In the genomic region with DNA sequence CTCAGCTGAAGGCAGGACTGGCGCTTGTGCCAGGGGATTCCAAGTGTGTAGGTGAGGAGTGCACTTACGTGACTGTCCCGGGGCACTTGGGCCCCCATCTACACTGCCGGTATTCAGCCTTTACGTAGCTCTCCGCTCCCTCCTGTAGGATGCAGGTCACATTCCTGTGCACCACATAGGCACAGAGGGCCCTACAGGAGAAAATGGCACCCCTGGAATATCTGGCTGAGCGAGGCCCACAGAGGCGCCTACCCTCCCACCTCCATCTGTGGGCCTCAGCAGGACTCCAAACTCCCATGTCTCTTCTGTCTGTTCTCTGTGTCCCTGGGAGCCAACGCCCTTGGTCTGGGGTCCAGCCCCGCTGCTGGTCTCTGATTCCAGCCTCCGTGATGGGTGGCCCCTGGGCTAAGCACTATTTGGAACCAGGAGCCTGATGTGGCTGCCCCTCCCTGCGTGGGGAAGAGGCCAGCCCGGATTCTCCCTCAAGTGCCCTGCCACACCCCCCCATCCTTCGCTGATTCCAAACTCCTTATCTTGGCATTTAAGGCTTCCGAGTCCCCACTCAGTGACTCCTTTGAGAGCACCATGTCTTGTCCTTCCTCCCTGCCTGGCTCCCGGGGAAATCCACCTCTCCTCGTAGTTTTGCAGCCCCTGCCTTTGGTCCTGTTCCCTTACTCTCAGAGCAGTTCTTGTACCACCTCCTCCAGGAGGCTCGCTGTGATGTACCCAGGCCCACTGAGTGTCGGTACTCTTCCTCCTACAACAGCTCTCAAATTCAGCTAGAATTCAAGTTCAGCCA, we compare ENCODE assay signal across 1 cellular context.
TF ChIP-seq lines count a peak whose summit lies in the region.

No MANE protein-coding gene starts in this region.

TF ChIP-seq in HepG2, 621 proteins besides CTCF, POLR2A, EP300 and RAD21:
- no peak for TF ChIP-seq ERF (CRISPR knock-in tag; IDR thresholded peaks at IDR 0.05)
- TF ChIP-seq, protein P1, sequence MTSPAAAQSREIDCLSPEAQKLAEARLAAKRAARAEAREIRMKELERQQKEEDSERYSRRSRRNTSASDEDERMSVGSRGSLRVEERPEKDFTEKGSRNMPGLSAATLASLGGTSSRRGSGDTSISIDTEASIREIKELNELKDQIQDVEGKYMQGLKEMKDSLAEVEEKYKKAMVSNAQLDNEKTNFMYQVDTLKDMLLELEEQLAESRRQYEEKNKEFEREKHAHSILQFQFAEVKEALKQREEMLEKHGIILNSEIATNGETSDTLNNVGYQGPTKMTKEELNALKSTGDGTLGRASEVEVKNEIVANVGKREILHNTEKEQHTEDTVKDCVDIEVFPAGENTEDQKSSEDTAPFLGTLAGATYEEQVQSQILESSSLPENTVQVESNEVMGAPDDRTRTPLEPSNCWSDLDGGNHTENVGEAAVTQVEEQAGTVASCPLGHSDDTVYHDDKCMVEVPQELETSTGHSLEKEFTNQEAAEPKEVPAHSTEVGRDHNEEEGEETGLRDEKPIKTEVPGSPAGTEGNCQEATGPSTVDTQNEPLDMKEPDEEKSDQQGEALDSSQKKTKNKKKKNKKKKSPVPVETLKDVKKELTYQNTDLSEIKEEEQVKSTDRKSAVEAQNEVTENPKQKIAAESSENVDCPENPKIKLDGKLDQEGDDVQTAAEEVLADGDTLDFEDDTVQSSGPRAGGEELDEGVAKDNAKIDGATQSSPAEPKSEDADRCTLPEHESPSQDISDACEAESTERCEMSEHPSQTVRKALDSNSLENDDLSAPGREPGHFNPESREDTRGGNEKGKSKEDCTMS (CRISPR knock-in tag; conservative IDR thresholded peaks at IDR 0.05): no peak
- TF ChIP-seq KDM6A (CRISPR knock-in tag; IDR thresholded peaks at IDR 0.05; ENCODE audit: low read depth): no peak
- no peak for TF ChIP-seq MXD4 (CRISPR knock-in tag; IDR thresholded peaks at IDR 0.05)
- no peak for TF ChIP-seq BCLAF1 (IDR thresholded peaks at IDR 0.05)
- TF ChIP-seq, protein P2, sequence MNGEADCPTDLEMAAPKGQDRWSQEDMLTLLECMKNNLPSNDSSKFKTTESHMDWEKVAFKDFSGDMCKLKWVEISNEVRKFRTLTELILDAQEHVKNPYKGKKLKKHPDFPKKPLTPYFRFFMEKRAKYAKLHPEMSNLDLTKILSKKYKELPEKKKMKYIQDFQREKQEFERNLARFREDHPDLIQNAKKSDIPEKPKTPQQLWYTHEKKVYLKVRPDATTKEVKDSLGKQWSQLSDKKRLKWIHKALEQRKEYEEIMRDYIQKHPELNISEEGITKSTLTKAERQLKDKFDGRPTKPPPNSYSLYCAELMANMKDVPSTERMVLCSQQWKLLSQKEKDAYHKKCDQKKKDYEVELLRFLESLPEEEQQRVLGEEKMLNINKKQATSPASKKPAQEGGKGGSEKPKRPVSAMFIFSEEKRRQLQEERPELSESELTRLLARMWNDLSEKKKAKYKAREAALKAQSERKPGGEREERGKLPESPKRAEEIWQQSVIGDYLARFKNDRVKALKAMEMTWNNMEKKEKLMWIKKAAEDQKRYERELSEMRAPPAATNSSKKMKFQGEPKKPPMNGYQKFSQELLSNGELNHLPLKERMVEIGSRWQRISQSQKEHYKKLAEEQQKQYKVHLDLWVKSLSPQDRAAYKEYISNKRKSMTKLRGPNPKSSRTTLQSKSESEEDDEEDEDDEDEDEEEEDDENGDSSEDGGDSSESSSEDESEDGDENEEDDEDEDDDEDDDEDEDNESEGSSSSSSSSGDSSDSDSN (CRISPR knock-in tag; IDR thresholded peaks at IDR 0.05): no peak
- TF ChIP-seq, protein P3, sequence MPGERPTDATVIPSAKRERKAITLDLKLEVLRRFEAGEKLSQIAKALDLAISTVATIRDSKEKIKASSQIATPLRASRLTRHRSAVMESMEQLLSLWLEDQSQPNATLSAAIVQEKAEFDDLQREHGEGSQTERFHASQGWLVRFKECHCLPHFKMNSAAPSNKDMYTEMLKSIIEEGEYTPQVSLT (CRISPR knock-in tag; IDR thresholded peaks at IDR 0.05; ENCODE audit: borderline replicate concordance, low read depth): no peak
- no peak for TF ChIP-seq SIX4 (CRISPR knock-in tag; IDR thresholded peaks at IDR 0.05)
- TF ChIP-seq ZSCAN31 (CRISPR knock-in tag; IDR thresholded peaks at IDR 0.05; ENCODE audit: low read depth): no peak
- no peak for TF ChIP-seq ZNF839 (CRISPR knock-in tag; IDR thresholded peaks at IDR 0.05; ENCODE audit: borderline replicate concordance)
- TF ChIP-seq ZBTB21 (CRISPR knock-in tag; IDR thresholded peaks at IDR 0.05): no peak
- TF ChIP-seq PHB2 (IDR thresholded peaks at IDR 0.05; ENCODE audit: partially characterized antibody): no peak
- no peak for TF ChIP-seq ATF2 (CRISPR knock-in tag; IDR thresholded peaks at IDR 0.05)
TF ChIP-seq in HepG2: peak in this region for 0.
